8 cellular contexts compared by ENCODE assay signal in the genomic region with DNA sequence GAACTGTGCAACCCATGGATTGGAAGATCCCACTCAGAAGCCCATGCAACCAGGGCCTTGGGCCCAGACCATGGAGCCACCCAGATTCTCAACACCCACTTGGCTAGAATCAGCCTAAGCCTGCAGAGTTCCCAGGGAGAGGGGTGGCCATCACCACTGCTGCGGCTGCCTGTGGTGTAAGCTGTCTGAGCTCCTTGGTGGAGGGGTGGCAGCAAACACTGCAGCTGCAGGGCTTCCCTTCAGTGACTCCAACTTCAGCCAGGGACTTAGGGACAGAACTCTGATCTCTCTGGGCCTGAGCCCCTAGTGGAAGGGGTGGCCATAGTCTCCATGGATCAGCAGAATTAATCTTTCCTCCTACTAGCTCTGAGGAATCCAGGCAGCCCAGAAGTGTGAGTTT.
"Had no signal": no experiment of that assay in that cellular context is flagged by ENCODE, and none has a peak within 500 bp of the region (broad histone marks: within the 10 kb centered on the region; RNA-seq: fewer than 3 reads in every experiment).

No MANE protein-coding gene starts in this region.

- ATAC-seq: GM12878 had no signal

- FAIRE-seq: G401.6, GM12878, GM12891, GM12892, GM18507, GM19239 had no signal

- DNase-seq: GDM1, GF-D8 had no signal

- H3K4me3 ChIP-seq: GM12878 had no signal
